Comparison of ENCODE assay signal across 11 cellular contexts in genomic region chr21:45050786-45051489, GRCh38. TPM values are rescaled to one million over a fixed set of nuclear protein-coding genes. Genes with fewer than 3 reads are reported as not detected.
DNase-seq lines count a peak whose midpoint lies in the region; ATAC-seq and TF ChIP-seq lines count a peak whose summit lies in the region.
"Had no signal": no experiment of that assay in that cellular context is flagged by ENCODE, and none has a peak within 500 bp of the region (broad histone marks: within the 10 kb centered on the region; RNA-seq: fewer than 3 reads in every experiment).

No MANE protein-coding gene starts in this region.

- WGBS in psoas muscle, 3 donors, result 38 to 73% (median 38%) methylated on average over 19 of the region's 19 CpGs

- no peak overlapping the region for H3K4me3 ChIP-seq in AG10803 (ENCODE audit: low read length)
- no peak overlapping the region for H3K4me3 ChIP-seq in psoas muscle

- DNase-seq in AG10803 (ENCODE audit: low read depth) (peak; percentile 88), NCI-H2227 treated with DMSO at 0.1 percent for 48 hours (lab: John Stamatoyannopoulos, UW) (peak; percentile 73), fibroblast of gingiva (ENCODE audit: low read depth) (peak; percentile 89), psoas muscle (no peak), Right ventricle myocardium inferior (ENCODE audit: missing footprints) (no peak), NCI-H345 (lab: John Stamatoyannopoulos, UW) (no peak), NCI-H1930 (lab: John Stamatoyannopoulos, UW) (no peak)
- DNase-seq: CD8-positive, alpha-beta T cell; effector memory CD4-positive, alpha-beta T cell had no signal

- ATAC-seq in psoas muscle (peak; percentile 36 to 49 (median 47)), GM21515 (IDR thresholded peaks at IDR 0.05; ENCODE audit: unreplicated experiment) (no peak), Right ventricle myocardium inferior (no peak)
- ATAC-seq: CD8-positive, alpha-beta T cell had no signal

- peaks cover 14% of the 10 kb centered on the region for H3K9me3 ChIP-seq in psoas muscle

- H3K27me3 ChIP-seq in psoas muscle (ENCODE audit: insufficient read depth in 3 of 3, low read length in 2 of 3), result no peaks in the 10 kb centered on the region

- peak overlapping the region; percentile 83 for H3K27ac ChIP-seq in psoas muscle
- H3K27ac ChIP-seq: KMS-11 had no signal

- TF ChIP-seq CTCF in AG10803 (conservative IDR thresholded peaks at IDR 0.05; ENCODE audit: low read length), result no peak
- TF ChIP-seq CTCF in psoas muscle (IDR thresholded peaks at IDR 0.05), result no peak

- intact Hi-C loops in psoas muscle (cut with DNase I) (loop anchor here in 1 of 2 donors (5.0 kb wide), 2 partner anchors 76 to 99 kb away; no protein-coding TSS in a partner anchor), Right ventricle myocardium inferior (cut with DNase I) (no loop called here)

- H3K4me1 ChIP-seq in psoas muscle, result peaks cover 43% of the 10 kb centered on the region

- H3K36me3 ChIP-seq in psoas muscle (ENCODE audit: insufficient read depth in 1 of 2, low read depth in 1 of 2), result no peaks in the 10 kb centered on the region

RNA-seq across cellular contexts. Expression of gene ADARB1, which starts 23.4 kb away (rescaled TPM):
- total RNA-seq in psoas muscle (10 to 100 TPM in 2 of 4 donors, 1 to 10 TPM in 2; 6.9 to 22.7 (median 14.4) TPM), Right ventricle myocardium inferior (15.1 TPM)
- 1 to 10 TPM; 3.8 to 6.4 (median 4.1) TPM for polyA plus RNA-seq in psoas muscle

Comparison
In these comparisons a context has a peak if more than half of its experiments do, and no peak if none do; other contexts are left out.
1. DNase-seq: peak in AG10803 (single experiment), NCI-H2227 treated with DMSO at 0.1 percent for 48 hours (single experiment) and fibroblast of gingiva (single experiment); none in psoas muscle (0 of 2), Right ventricle myocardium inferior (single experiment), NCI-H345 (single experiment) and NCI-H1930 (0 of 2).
2. ATAC-seq: peak in psoas muscle (4 of 4); none in GM21515 (single experiment) and Right ventricle myocardium inferior (single experiment).